Comparison of ENCODE assay signal across 14 cellular contexts in the genomic region with DNA sequence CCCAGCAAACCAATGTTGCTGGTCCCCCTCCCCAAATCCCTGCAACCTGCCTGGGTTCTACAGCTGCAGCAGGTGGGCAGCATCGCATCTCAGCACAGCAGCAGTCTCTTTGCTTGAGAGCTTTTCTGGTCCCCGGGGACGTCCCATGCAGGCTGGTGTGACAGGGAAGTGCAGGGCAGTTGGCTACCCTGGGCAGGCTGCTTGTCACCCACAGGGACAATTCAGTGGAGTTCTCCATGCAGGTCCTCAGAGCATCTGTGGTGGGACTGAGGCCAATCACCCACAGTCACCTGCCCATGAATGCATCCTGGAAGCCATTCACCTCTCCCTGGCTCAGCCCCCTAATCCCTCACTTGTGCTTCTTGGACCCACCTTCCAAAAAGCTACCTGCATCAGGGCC. TPM values are rescaled to one million over a fixed set of nuclear protein-coding genes. Genes with fewer than 3 reads are reported as not detected.
A peak's percentile ranks its signal among the peaks of the same experiment; 100 is the strongest.
DNase-seq lines count a peak whose midpoint lies in the region; ATAC-seq and TF ChIP-seq lines count a peak whose summit lies in the region.
"Had no signal": no experiment of that assay in that cellular context is flagged by ENCODE, and none has a peak within 500 bp of the region (broad histone marks: within the 10 kb centered on the region; RNA-seq: fewer than 3 reads in every experiment).

No MANE protein-coding gene starts in this region.

- ATAC-seq in stimulated activated naive CD8-positive, alpha-beta T cell treated with anti-CD3 and anti-CD28 coated beads, Interleukin-15, amount 100 ng/mL, for 72 hours: no peak
- no peak for ATAC-seq in HG03439 (IDR thresholded peaks at IDR 0.05; ENCODE audit: unreplicated experiment)
- ATAC-seq in HG02970 (IDR thresholded peaks at IDR 0.05; ENCODE audit: low FRiP score, unreplicated experiment): no peak
- ATAC-seq in HG02938 (IDR thresholded peaks at IDR 0.05; ENCODE audit: unreplicated experiment): no peak
- ATAC-seq: A549 had no signal

- TF ChIP-seq CTCF in Peyer's patch (IDR thresholded peaks at IDR 0.05) (no peak), glutamatergic neuron (IDR thresholded peaks at IDR 0.05; ENCODE audit: partially characterized antibody, unreplicated experiment) (no peak)

- H3K4me1 ChIP-seq in Peyer's patch: peaks cover 0 to 18% (median 4%) of the 10 kb centered on the region in 4 donors
- H3K4me1 ChIP-seq: A549 had no signal

- H3K4me3 Mint-ChIP-seq in stimulated activated naive CD8-positive, alpha-beta T cell treated with anti-CD3 and anti-CD28 coated beads, Interleukin-15, Interleukin-2, amounts not matched to agents 100 ng/mL and 50 ng/mL, for 24 hours: no peak overlapping the region
- no peak overlapping the region for H3K4me3 Mint-ChIP-seq in stimulated activated naive CD8-positive, alpha-beta T cell treated with anti-CD3 and anti-CD28 coated beads, Interleukin-15, amount 100 ng/mL, for 72 hours
- no peak overlapping the region for H3K4me3 Mint-ChIP-seq in glutamatergic neuron (ENCODE audit: unreplicated experiment)
- H3K4me3 Mint-ChIP-seq: activated CD4-positive, alpha-beta memory T cell treated with anti-CD3 and anti-CD28 coated beads, Interleukin-2, amount 10 ng/mL, durations not matched to agents 7 days and 5 days had no signal

- no peaks in the 10 kb centered on the region for H3K27me3 Mint-ChIP-seq in stimulated activated naive CD8-positive, alpha-beta T cell treated with anti-CD3 and anti-CD28 coated beads, Interleukin-15, Interleukin-2, amounts not matched to agents 100 ng/mL and 50 ng/mL, for 24 hours
- H3K27me3 Mint-ChIP-seq in stimulated activated naive CD8-positive, alpha-beta T cell treated with anti-CD3 and anti-CD28 coated beads, Interleukin-15, amount 100 ng/mL, for 72 hours: no peaks in the 10 kb centered on the region
- H3K27me3 Mint-ChIP-seq in glutamatergic neuron (ENCODE audit: unreplicated experiment): peaks cover 3% of the 10 kb centered on the region
- H3K27me3 Mint-ChIP-seq: activated CD4-positive, alpha-beta memory T cell treated with anti-CD3 and anti-CD28 coated beads, Interleukin-2, amount 10 ng/mL, durations not matched to agents 7 days and 5 days had no signal

- H3K36me3 ChIP-seq in Peyer's patch: no peaks in the 10 kb centered on the region
- H3K36me3 ChIP-seq: thoracic aorta had no signal

- no peak overlapping the region for H3K4me3 ChIP-seq in Peyer's patch
- H3K4me3 ChIP-seq: A549, thoracic aorta had no signal

- peaks cover 9% of the 10 kb centered on the region for H3K9me3 Mint-ChIP-seq in stimulated activated naive CD8-positive, alpha-beta T cell treated with anti-CD3 and anti-CD28 coated beads, Interleukin-15, Interleukin-2, amounts not matched to agents 100 ng/mL and 50 ng/mL, for 24 hours
- peaks cover 15 to 19% of the 10 kb centered on the region in 2 donors for H3K9me3 Mint-ChIP-seq in stimulated activated naive CD8-positive, alpha-beta T cell treated with anti-CD3 and anti-CD28 coated beads, Interleukin-15, amount 100 ng/mL, for 72 hours
- H3K9me3 Mint-ChIP-seq in glutamatergic neuron (ENCODE audit: unreplicated experiment): peaks cover 10% of the 10 kb centered on the region

- no peaks in the 10 kb centered on the region for H3K27me3 ChIP-seq in Peyer's patch

- H3K27ac ChIP-seq in Peyer's patch: peak overlapping the region in 1 of 4 donors; percentile 46
- H3K27ac ChIP-seq: A549, thoracic aorta had no signal

- H3K27ac Mint-ChIP-seq in stimulated activated naive CD8-positive, alpha-beta T cell treated with anti-CD3 and anti-CD28 coated beads, Interleukin-15, Interleukin-2, amounts not matched to agents 100 ng/mL and 50 ng/mL, for 24 hours: peak overlapping the region; percentile 14
- H3K27ac Mint-ChIP-seq in stimulated activated naive CD8-positive, alpha-beta T cell treated with anti-CD3 and anti-CD28 coated beads, Interleukin-15, amount 100 ng/mL, for 72 hours: peak overlapping the region in 1 of 2 donors; percentile 63
- H3K27ac Mint-ChIP-seq in glutamatergic neuron (ENCODE audit: unreplicated experiment): no peak overlapping the region
- H3K27ac Mint-ChIP-seq: activated CD4-positive, alpha-beta memory T cell treated with anti-CD3 and anti-CD28 coated beads, Interleukin-2, amount 10 ng/mL, durations not matched to agents 7 days and 5 days had no signal

- no peaks in the 10 kb centered on the region for H3K9me3 ChIP-seq in Peyer's patch
- H3K9me3 ChIP-seq: SK-N-SH had no signal

- DNase-seq in stimulated activated naive CD8-positive, alpha-beta T cell treated with anti-CD3 and anti-CD28 coated beads, Interleukin-15, amount 100 ng/mL, for 72 hours: no peak
- DNase-seq in Peyer's patch: peak in 2 of 3 donors; percentile 75 to 77
- peak; percentile 65 for DNase-seq in glutamatergic neuron
- DNase-seq in central memory CD4-positive, alpha-beta T cell: no peak
- DNase-seq: activated CD4-positive, alpha-beta memory T cell treated with anti-CD3 and anti-CD28 coated beads, Interleukin-2, amount 10 ng/mL, durations not matched to agents 7 days and 5 days; activated effector memory CD4-positive, alpha-beta T cell treated with Interleukin-2 at 50 U/mL for 16 hours; NCI-H446 had no signal

- H3K4me1 Mint-ChIP-seq in stimulated activated naive CD8-positive, alpha-beta T cell treated with anti-CD3 and anti-CD28 coated beads, Interleukin-15, Interleukin-2, amounts not matched to agents 100 ng/mL and 50 ng/mL, for 24 hours (ENCODE audit: low read depth): peaks cover 64% of the 10 kb centered on the region
- H3K4me1 Mint-ChIP-seq in stimulated activated naive CD8-positive, alpha-beta T cell treated with anti-CD3 and anti-CD28 coated beads, Interleukin-15, amount 100 ng/mL, for 72 hours: peaks cover 75% of the 10 kb centered on the region
- H3K4me1 Mint-ChIP-seq in glutamatergic neuron (ENCODE audit: low read depth, unreplicated experiment): peaks cover 11% of the 10 kb centered on the region

- peaks cover 6% of the 10 kb centered on the region for H3K36me3 Mint-ChIP-seq in stimulated activated naive CD8-positive, alpha-beta T cell treated with anti-CD3 and anti-CD28 coated beads, Interleukin-15, Interleukin-2, amounts not matched to agents 100 ng/mL and 50 ng/mL, for 24 hours (ENCODE audit: low read depth)
- H3K36me3 Mint-ChIP-seq in glutamatergic neuron (ENCODE audit: unreplicated experiment): peaks cover 9% of the 10 kb centered on the region

- TF ChIP-seq POLR2A in Peyer's patch (IDR thresholded peaks at IDR 0.05): no peak

RNA-seq across cellular contexts. Expression of a gene that starts 43.9 kb away (rescaled TPM):
- 100 to 1,000 TPM in 1 of 4 donors, 10 to 100 TPM in 3; 24.3 to 124 (median 30.0) TPM for total RNA-seq in Peyer's patch
- total RNA-seq in glutamatergic neuron (ENCODE audit: unreplicated experiment): 192 TPM

Comparison
In these comparisons a context has a peak if more than half of its experiments do, and no peak if none do; other contexts are left out.
1. DNase-seq: peak in Peyer's patch (2 of 3) and glutamatergic neuron (single experiment); none in stimulated activated naive CD8-positive, alpha-beta T cell treated with anti-CD3 and anti-CD28 coated beads, Interleukin-15, amount 100 ng/mL, for 72 hours (0 of 2) and central memory CD4-positive, alpha-beta T cell (single experiment).